In genomic region chr16:85656351-85657266, GRCh38 we compare ENCODE assay signal across 1 cellular context.
TF ChIP-seq lines count a peak whose summit lies in the region.

No MANE protein-coding gene starts in this region.

TF ChIP-seq in GM12878, 131 proteins besides CTCF, POLR2A, EP300 and RAD21:
- peak; percentile 7; the same call in 1 of the 2 replicates for TF ChIP-seq ZBTB33 (IDR thresholded peaks at IDR 0.05)
- TF ChIP-seq ATF7 (IDR thresholded peaks at IDR 0.05; ENCODE audit: low read depth) = no peak
